Comparison of ENCODE assay signal across 12 cellular contexts in genomic region chr19:49848938-49849337, GRCh38. TPM values are rescaled to one million over a fixed set of nuclear protein-coding genes. Genes with fewer than 3 reads are reported as not detected.
A peak's percentile ranks its signal among the peaks of the same experiment; 100 is the strongest.
DNase-seq lines count a peak whose midpoint lies in the region; ATAC-seq, FAIRE-seq and TF ChIP-seq lines count a peak whose summit lies in the region.
"Had no signal": no experiment of that assay in that cellular context is flagged by ENCODE, and none has a peak within 500 bp of the region (broad histone marks: within the 10 kb centered on the region; RNA-seq: fewer than 3 reads in every experiment).

No MANE protein-coding gene starts in this region.

- DNase-seq in activated CD4-positive, alpha-beta T cell treated with anti-CD3 and anti-CD28 coated beads, Interleukin-2, amount 10 ng/mL, durations not matched to agents 24 days and 14 days: no peak
- DNase-seq in activated CD4-positive, alpha-beta T cell treated with anti-CD3 and anti-CD28 coated beads for 4 hours: no peak
- DNase-seq in NB4 (ENCODE audit: low read depth) (peak; percentile 50), gastrocnemius medialis (no peak), GM19239 (ENCODE audit: insufficient read length, low spot score) (no peak), prostate gland (ENCODE audit: low spot score) (no peak)
- DNase-seq in activated naive CD8-positive, alpha-beta T cell treated with anti-CD3 and anti-CD28 coated beads, Interleukin-2, amount 50 U/mL, for 24 hours: no peak
- DNase-seq: activated gamma-delta T cell treated with Interleukin-2 at 50 U/mL for 16 hours, sigmoid colon, transverse colon had no signal

- peaks cover 4% of the 10 kb centered on the region for H3K27me3 Mint-ChIP-seq in activated CD4-positive, alpha-beta T cell treated with anti-CD3 and anti-CD28 coated beads, Interleukin-2, amount 10 ng/mL, durations not matched to agents 24 days and 14 days
- no peaks in the 10 kb centered on the region for H3K27me3 Mint-ChIP-seq in activated naive CD8-positive, alpha-beta T cell treated with anti-CD3 and anti-CD28 coated beads, Interleukin-2, amount 50 U/mL, for 24 hours

- in situ Hi-C loops in gastrocnemius medialis (cut with MboI; ENCODE audit: low sequenced_read_pairs in 4 of 4): no loop called here

- H3K4me1 ChIP-seq in gastrocnemius medialis (peaks cover 38 to 40% of the 10 kb centered on the region in 2 donors), prostate gland (replicated peaks) (no peaks in the 10 kb centered on the region)

- no peak for FAIRE-seq in GM19239 (lab: Jason Lieb, UNC)
- FAIRE-seq: TTC549 had no signal

- H3K36me3 Mint-ChIP-seq in activated CD4-positive, alpha-beta T cell treated with anti-CD3 and anti-CD28 coated beads, Interleukin-2, amount 10 ng/mL, durations not matched to agents 24 days and 14 days (ENCODE audit: low read depth): peaks cover 20% of the 10 kb centered on the region
- peaks cover 7% of the 10 kb centered on the region for H3K36me3 Mint-ChIP-seq in activated naive CD8-positive, alpha-beta T cell treated with anti-CD3 and anti-CD28 coated beads, Interleukin-2, amount 50 U/mL, for 24 hours (ENCODE audit: low read depth)

- peak overlapping the region; percentile 13 for H3K27ac Mint-ChIP-seq in activated CD4-positive, alpha-beta T cell treated with anti-CD3 and anti-CD28 coated beads, Interleukin-2, amount 10 ng/mL, durations not matched to agents 24 days and 14 days
- H3K27ac Mint-ChIP-seq in activated naive CD8-positive, alpha-beta T cell treated with anti-CD3 and anti-CD28 coated beads, Interleukin-2, amount 50 U/mL, for 24 hours: peak overlapping the region; percentile 72

- H3K9me3 ChIP-seq in gastrocnemius medialis (no peaks in the 10 kb centered on the region), prostate gland (no peaks in the 10 kb centered on the region)
- H3K9me3 ChIP-seq: sigmoid colon, transverse colon had no signal

- H3K4me1 Mint-ChIP-seq in activated CD4-positive, alpha-beta T cell treated with anti-CD3 and anti-CD28 coated beads, Interleukin-2, amount 10 ng/mL, durations not matched to agents 24 days and 14 days: peaks cover 38% of the 10 kb centered on the region
- peaks cover 49% of the 10 kb centered on the region for H3K4me1 Mint-ChIP-seq in activated naive CD8-positive, alpha-beta T cell treated with anti-CD3 and anti-CD28 coated beads, Interleukin-2, amount 50 U/mL, for 24 hours

- H3K4me3 Mint-ChIP-seq in activated CD4-positive, alpha-beta T cell treated with anti-CD3 and anti-CD28 coated beads, Interleukin-2, amount 10 ng/mL, durations not matched to agents 24 days and 14 days: peak overlapping the region; percentile 50
- peak overlapping the region; percentile 60 for H3K4me3 Mint-ChIP-seq in activated naive CD8-positive, alpha-beta T cell treated with anti-CD3 and anti-CD28 coated beads, Interleukin-2, amount 50 U/mL, for 24 hours

- H3K36me3 ChIP-seq in gastrocnemius medialis: no peaks in the 10 kb centered on the region
- no peaks in the 10 kb centered on the region for H3K36me3 ChIP-seq in prostate gland
- H3K36me3 ChIP-seq: sigmoid colon, transverse colon had no signal

- intact Hi-C loops in activated CD4-positive, alpha-beta T cell treated with anti-CD3 and anti-CD28 coated beads, Interleukin-2, amount 10 ng/mL, durations not matched to agents 24 days and 14 days (cut with micrococcal nuclease): loop anchor here (1.0 kb wide), 1 partner anchor 31 kb away; the partner anchor contains the start of gene MED25
- intact Hi-C loops in gastrocnemius medialis (cut with DNase I; ENCODE audit: low total_unique reads) (no loop called here), prostate gland (cut with DNase I) (no loop called here)

- TF ChIP-seq POLR2A in NB4 (IDR thresholded peaks at IDR 0.05; ENCODE audit: extremely low read depth, insufficient read length) (no peak), gastrocnemius medialis (IDR thresholded peaks at IDR 0.05) (no peak), prostate gland (IDR thresholded peaks at IDR 0.05) (no peak)

- H3K9me3 Mint-ChIP-seq in activated CD4-positive, alpha-beta T cell treated with anti-CD3 and anti-CD28 coated beads, Interleukin-2, amount 10 ng/mL, durations not matched to agents 24 days and 14 days: peaks cover 4% of the 10 kb centered on the region
- H3K9me3 Mint-ChIP-seq in activated naive CD8-positive, alpha-beta T cell treated with anti-CD3 and anti-CD28 coated beads, Interleukin-2, amount 50 U/mL, for 24 hours: peaks cover 9% of the 10 kb centered on the region

- H3K27ac ChIP-seq in gastrocnemius medialis (peak overlapping the region; percentile 94 to 99 (median 97)), prostate gland (no peak overlapping the region)

- H3K4me3 ChIP-seq in NB4 (ENCODE audit: low read depth, low read length) (no peak overlapping the region), gastrocnemius medialis (no peak overlapping the region), prostate gland (no peak overlapping the region)
- H3K4me3 ChIP-seq: sigmoid colon, transverse colon had no signal

- 91% methylated on average over 3 of the region's 3 CpGs for WGBS in prostate gland

- ATAC-seq in activated naive CD8-positive, alpha-beta T cell treated with anti-CD3 and anti-CD28 coated beads, Interleukin-2, amount 50 U/mL, for 24 hours: no peak
- no peak for ATAC-seq in gastrocnemius medialis
- ATAC-seq in HG02973 (IDR thresholded peaks at IDR 0.05; ENCODE audit: unreplicated experiment): no peak

- H3K27me3 ChIP-seq in gastrocnemius medialis (no peaks in the 10 kb centered on the region), prostate gland (replicated peaks; ENCODE audit: insufficient read depth) (no peaks in the 10 kb centered on the region)
- H3K27me3 ChIP-seq: sigmoid colon, transverse colon had no signal

- TF ChIP-seq CTCF in NB4 (IDR thresholded peaks at IDR 0.05; ENCODE audit: low read depth, low read length) (no peak), gastrocnemius medialis (IDR thresholded peaks at IDR 0.05 in 4 of 5, conservative IDR thresholded peaks at IDR 0.05 in 1 of 5) (no peak), prostate gland (IDR thresholded peaks at IDR 0.05) (no peak)

RNA-seq across cellular contexts. Expression of gene PTOV1, which starts 2.0 kb away (rescaled TPM):
- 121 and 124 TPM in 2 replicates for total RNA-seq in activated CD4-positive, alpha-beta T cell treated with anti-CD3 and anti-CD28 coated beads, Interleukin-2, amount 10 ng/mL, durations not matched to agents 24 days and 14 days
- total RNA-seq in gastrocnemius medialis: 10 to 100 TPM; 77.6 to 88.2 (median 87.0) TPM
- total RNA-seq in prostate gland: 100 to 1,000 TPM; 179 to 252 TPM

RNA-seq across cellular contexts. Expression of gene PNKP, which starts 18.4 kb away (rescaled TPM):
- 123 and 124 TPM in 2 replicates for total RNA-seq in activated CD4-positive, alpha-beta T cell treated with anti-CD3 and anti-CD28 coated beads, Interleukin-2, amount 10 ng/mL, durations not matched to agents 24 days and 14 days
- total RNA-seq in gastrocnemius medialis (10 to 100 TPM; 14.9 to 43.4 (median 21.1) TPM), prostate gland (100 to 1,000 TPM in 1 of 2 donors, 10 to 100 TPM in 1; 64.9 to 128 TPM)

RNA-seq across cellular contexts. Expression of gene AKT1S1, which starts 28.2 kb away (rescaled TPM):
- 31.5 and 33.5 TPM in 2 replicates for total RNA-seq in activated CD4-positive, alpha-beta T cell treated with anti-CD3 and anti-CD28 coated beads, Interleukin-2, amount 10 ng/mL, durations not matched to agents 24 days and 14 days
- total RNA-seq in gastrocnemius medialis (10 to 100 TPM; 23.8 to 56.8 (median 43.4) TPM), prostate gland (10 to 100 TPM; 27.6 to 30.2 TPM)

RNA-seq across cellular contexts. Expression of gene TBC1D17, which starts 28.6 kb away (rescaled TPM):
- total RNA-seq in activated CD4-positive, alpha-beta T cell treated with anti-CD3 and anti-CD28 coated beads, Interleukin-2, amount 10 ng/mL, durations not matched to agents 24 days and 14 days: 36.5 and 36.8 TPM in 2 replicates
- total RNA-seq in gastrocnemius medialis (10 to 100 TPM; 48.7 to 84.3 (median 66.4) TPM), prostate gland (10 to 100 TPM; 33.0 to 51.4 TPM)

RNA-seq across cellular contexts. Expression of gene MED25, which starts 30.8 kb away (rescaled TPM):
- total RNA-seq in activated CD4-positive, alpha-beta T cell treated with anti-CD3 and anti-CD28 coated beads, Interleukin-2, amount 10 ng/mL, durations not matched to agents 24 days and 14 days: 49.1 and 51.5 TPM in 2 replicates
- total RNA-seq in gastrocnemius medialis (100 to 1,000 TPM in 1 of 4 donors, 10 to 100 TPM in 3; 46.6 to 105 (median 78.7) TPM), prostate gland (100 to 1,000 TPM in 1 of 2 donors, 10 to 100 TPM in 1; 38.4 to 173 TPM)

Comparison
In these comparisons a context has a peak if more than half of its experiments do, and no peak if none do; other contexts are left out.
1. H3K27ac ChIP-seq: peak in gastrocnemius medialis (4 of 4); none in prostate gland (0 of 2).